Comparison of ENCODE assay signal across 31 cellular contexts in genomic region chr11:74345420-74345819, GRCh38. TPM values are rescaled to one million over a fixed set of nuclear protein-coding genes. Genes with fewer than 3 reads are reported as not detected.
"Had no signal": no experiment of that assay in that cellular context is flagged by ENCODE, and none has a peak within 500 bp of the region (broad histone marks: within the 10 kb centered on the region; RNA-seq: fewer than 3 reads in every experiment).

No MANE protein-coding gene starts in this region.

- H3K27me3 ChIP-seq: body of pancreas, colonic mucosa, gastroesophageal sphincter, heart right ventricle had no signal

- H3K27ac ChIP-seq: body of pancreas, colonic mucosa, gastroesophageal sphincter, heart right ventricle had no signal

- DNase-seq: activated CD4-positive, alpha-beta memory T cell treated with anti-CD3 and anti-CD28 coated beads for 36 hours; activated CD4-positive, alpha-beta T cell treated with anti-CD3 and anti-CD28 coated beads for 36 hours; activated CD4-positive, alpha-beta T cell treated with anti-CD3 and anti-CD28 coated beads, Interleukin-2, amount 10 ng/mL, durations not matched to agents 24 days and 14 days; activated CD4-positive, CD25-positive, alpha-beta regulatory T cell; activated CD4-positive, CD25-positive, alpha-beta regulatory T cell treated with anti-CD3 and anti-CD28 coated beads, Interleukin-2, amount 50 U/mL, for 72 hours; activated CD8-positive, alpha-beta memory T cell treated with anti-CD3 and anti-CD28 coated beads, Interleukin-2, amount 10 ng/mL, durations not matched to agents 7 days and 5 days; activated CD8-positive, alpha-beta memory T cell treated with anti-CD3 and anti-CD28 coated beads, Interleukin-2, amount 50 U/mL, for 4 hours; activated CD8-positive, alpha-beta T cell treated with anti-CD3 and anti-CD28 coated beads, Interleukin-2, amount 10 ng/mL, durations not matched to agents 7 days and 5 days; activated effector memory CD4-positive, alpha-beta T cell treated with anti-CD3 and anti-CD28 coated beads, Interleukin-2, amount 50 U/mL, for 16 hours; activated naive CD4-positive, alpha-beta T cell treated with anti-CD3 and anti-CD28 coated beads, Interleukin-2, amount 10 ng/mL, durations not matched to agents 7 days and 5 days; activated naive CD8-positive, alpha-beta T cell treated with anti-CD3 and anti-CD28 coated beads, Interleukin-2, amount 10 ng/mL, durations not matched to agents 7 days and 5 days; activated T-cell treated with anti-CD3 and anti-CD28 coated beads, Interleukin-2, amount 50 U/mL, for 1 hour; activated T-cell treated with anti-CD3 and anti-CD28 coated beads, Interleukin-2, amount 50 U/mL, for 48 hours; amniotic stem cell; anterior cingulate cortex; body of pancreas; caudate nucleus; colonic mucosa; effector CD8-positive, alpha-beta T cell; foreskin melanocyte; heart right ventricle; T-helper 1 cell; T-helper 17 cell; T1000 had no signal

- H3K36me3 ChIP-seq: colonic mucosa had no signal

- ATAC-seq: activated CD4-positive, alpha-beta T cell treated with anti-CD3 and anti-CD28 coated beads for 36 hours; activated CD8-positive, alpha-beta memory T cell treated with anti-CD3 and anti-CD28 coated beads, Interleukin-2, amount 10 ng/mL, durations not matched to agents 7 days and 5 days; activated CD8-positive, alpha-beta T cell treated with anti-CD3 and anti-CD28 coated beads, Interleukin-2, amount 10 ng/mL, durations not matched to agents 7 days and 5 days; activated naive CD4-positive, alpha-beta T cell treated with anti-CD3 and anti-CD28 coated beads, Interleukin-2, amount 50 U/mL, for 72 hours; body of pancreas; esophagus mucosa; gastroesophageal sphincter; heart right ventricle; T-helper 17 cell had no signal

- H3K4me1 ChIP-seq: body of pancreas, colonic mucosa, gastroesophageal sphincter had no signal

- H3K4me3 ChIP-seq: body of pancreas, colonic mucosa, gastroesophageal sphincter, heart right ventricle had no signal

- H3K9me3 ChIP-seq: body of pancreas, colonic mucosa, gastroesophageal sphincter, heart right ventricle had no signal

- FAIRE-seq: endometrium had no signal

RNA-seq across cellular contexts. Expression of gene P4HA3, which starts 34.0 kb away (rescaled TPM):
- total RNA-seq: activated CD4-positive, alpha-beta memory T cell treated with anti-CD3 and anti-CD28 coated beads for 36 hours; activated CD4-positive, alpha-beta T cell treated with anti-CD3 and anti-CD28 coated beads for 36 hours; activated CD4-positive, alpha-beta T cell treated with anti-CD3 and anti-CD28 coated beads, Interleukin-2, amount 10 ng/mL, durations not matched to agents 24 days and 14 days; activated CD8-positive, alpha-beta memory T cell treated with anti-CD3 and anti-CD28 coated beads for 36 hours; activated CD8-positive, alpha-beta memory T cell treated with anti-CD3 and anti-CD28 coated beads, Interleukin-2, amount 10 ng/mL, durations not matched to agents 7 days and 5 days; activated CD8-positive, alpha-beta T cell treated with anti-CD3 and anti-CD28 coated beads, Interleukin-2, amount 10 ng/mL, durations not matched to agents 7 days and 5 days; activated naive CD4-positive, alpha-beta T cell treated with anti-CD3 and anti-CD28 coated beads, Interleukin-2, amount 50 U/mL, for 72 hours; activated naive CD8-positive, alpha-beta T cell treated with anti-CD3 and anti-CD28 coated beads, Interleukin-2, amount 10 ng/mL, durations not matched to agents 7 days and 5 days; activated T-helper 1 cell treated with anti-CD3 and anti-CD28 coated beads, Interleukin-12 subunit alpha, Interleukin-12 subunit beta, Interleukin-2, Interleukin-4 antibody, amounts not matched to agents 30 ng/mL and 10 ng/mL and 1 ng/mL, durations not matched to agents 14 hours and 24 hours and 36 hours; activated T-helper 2 cell treated with anti-CD3 and anti-CD28 coated beads, Interferon-gamma antibody, Interleukin-2, Interleukin-4, amounts not matched to agents 10 μg/mL and 5 μg/mL and 100 μg/mL, durations not matched to agents 14 hours and 24 hours and 36 hours; body of pancreas; T-helper 17 cell had no signal
